In genomic region chr3:13041113-13041776, GRCh38 we compare ENCODE assay signal across 19 cellular contexts. TPM values are rescaled to one million over a fixed set of nuclear protein-coding genes. Genes with fewer than 3 reads are reported as not detected.
DNase-seq lines count a peak whose midpoint lies in the region; ATAC-seq and TF ChIP-seq lines count a peak whose summit lies in the region.
"Had no signal": no experiment of that assay in that cellular context is flagged by ENCODE, and none has a peak within 500 bp of the region (broad histone marks: within the 10 kb centered on the region; RNA-seq: fewer than 3 reads in every experiment).

No MANE protein-coding gene starts in this region.

- no peak overlapping the region for H3K4me3 ChIP-seq in heart right ventricle
- H3K4me3 ChIP-seq: cardiac muscle cell, left lung, thyroid gland had no signal

- DNase-seq in left ventricle myocardium superior (peak; percentile 25), heart right ventricle (no peak), naive B cell (no peak), NCI-H2171 treated with DMSO at 0.1 percent for 48 hours (lab: John Stamatoyannopoulos, UW) (no peak), NCI-H1436 (lab: John Stamatoyannopoulos, UW) (no peak)
- DNase-seq in central memory CD4-positive, alpha-beta T cell: no peak
- DNase-seq in activated T-cell treated with anti-CD3 and anti-CD28 coated beads, Interleukin-2, amount 50 U/mL, for 24 hours: no peak
- DNase-seq: activated CD4-positive, alpha-beta T cell treated with anti-CD3 and anti-CD28 coated beads for 1 hour; activated naive CD4-positive, alpha-beta T cell treated with Interleukin-2 at 50 U/mL for 16 hours; activated T-cell treated with anti-CD3 and anti-CD28 coated beads, Interleukin-2, amount 50 U/mL, for 1 hour; AML-193; amniotic stem cell; COR-L47; left lung; NCI-H1417; stimulated activated CD4-positive, alpha-beta T cell treated with anti-CD3 and anti-CD28 coated beads, Interleukin-2, amount 100 ng/mL, for 48 hours; thyroid gland had no signal

- 69 to 77% methylated on average over 26 of the region's 26 CpGs for WGBS in heart right ventricle, 2 donors

- H3K27ac ChIP-seq in heart right ventricle: no peak overlapping the region
- H3K27ac ChIP-seq: cardiac muscle cell, left lung, thyroid gland had no signal

- H3K36me3 ChIP-seq in heart right ventricle: no peaks in the 10 kb centered on the region
- H3K36me3 ChIP-seq: cardiac muscle cell, left lung, thyroid gland had no signal

- peaks cover 0 to 12% (median 3%) of the 10 kb centered on the region in 9 donors for H3K4me1 ChIP-seq in heart right ventricle
- H3K4me1 ChIP-seq: thyroid gland had no signal

- H3K4me3 Mint-ChIP-seq in brain: peak overlapping the region; percentile 69 to 83 (median 77)
- no peak overlapping the region for H3K4me3 Mint-ChIP-seq in naive B cell
- H3K4me3 Mint-ChIP-seq in activated T-cell treated with anti-CD3 and anti-CD28 coated beads, Interleukin-2, amount 50 U/mL, for 24 hours: no peak overlapping the region

- H3K27me3 ChIP-seq in heart right ventricle: no peaks in the 10 kb centered on the region
- H3K27me3 ChIP-seq: cardiac muscle cell, thyroid gland had no signal

- H3K9me3 ChIP-seq in heart right ventricle: no peaks in the 10 kb centered on the region
- H3K9me3 ChIP-seq: left lung, thyroid gland had no signal

- H3K36me3 Mint-ChIP-seq in brain (peaks cover 10% of the 10 kb centered on the region), naive B cell (no peaks in the 10 kb centered on the region)
- no peaks in the 10 kb centered on the region for H3K36me3 Mint-ChIP-seq in activated T-cell treated with anti-CD3 and anti-CD28 coated beads, Interleukin-2, amount 50 U/mL, for 24 hours (ENCODE audit: low read depth)

- H3K4me1 Mint-ChIP-seq in brain (peaks cover 88% of the 10 kb centered on the region), naive B cell (peaks cover 36 to 47% (median 45%) of the 10 kb centered on the region in 3 donors)
- H3K4me1 Mint-ChIP-seq in activated T-cell treated with anti-CD3 and anti-CD28 coated beads, Interleukin-2, amount 50 U/mL, for 24 hours (ENCODE audit: low read depth): peaks cover 19% of the 10 kb centered on the region

- H3K27ac Mint-ChIP-seq in brain (peak overlapping the region; percentile 87 to 97 (median 93)), naive B cell (peak overlapping the region in 4 of 6 donors; percentile 39 to 89 (median 62))
- H3K27ac Mint-ChIP-seq in activated T-cell treated with anti-CD3 and anti-CD28 coated beads, Interleukin-2, amount 50 U/mL, for 24 hours: no peak overlapping the region

- TF ChIP-seq CTCF in heart right ventricle (IDR thresholded peaks at IDR 0.05) (no peak), brain (conservative IDR thresholded peaks at IDR 0.05) (no peak)

- no peak for ATAC-seq in left ventricle myocardium superior
- no peak for ATAC-seq in heart right ventricle
- ATAC-seq in naive B cell (ENCODE audit: low read depth in 2 of 2): no peak

- H3K9me3 Mint-ChIP-seq in brain (peaks cover 0 to 3% (median 0%) of the 10 kb centered on the region in 5 experiments), naive B cell (no peaks in the 10 kb centered on the region)
- H3K9me3 Mint-ChIP-seq in activated T-cell treated with anti-CD3 and anti-CD28 coated beads, Interleukin-2, amount 50 U/mL, for 24 hours: no peaks in the 10 kb centered on the region

- intact Hi-C loops in left ventricle myocardium superior (cut with micrococcal nuclease): no loop called here
- intact Hi-C loops in heart right ventricle (cut with DNase I): no loop called here

- H3K27me3 Mint-ChIP-seq in brain (no peaks in the 10 kb centered on the region), naive B cell (no peaks in the 10 kb centered on the region)
- H3K27me3 Mint-ChIP-seq in activated T-cell treated with anti-CD3 and anti-CD28 coated beads, Interleukin-2, amount 50 U/mL, for 24 hours: no peaks in the 10 kb centered on the region

RNA-seq across cellular contexts. Expression of gene IQSEC1, which starts 32.0 kb away (rescaled TPM):
- total RNA-seq in left ventricle myocardium superior: 95.1 TPM
- total RNA-seq in heart right ventricle: 10 to 100 TPM; 55.9 to 73.9 (median 60.7) TPM
- polyA plus RNA-seq in heart right ventricle: 10 to 100 TPM; 13.1 to 29.7 TPM
- 34.7 TPM for polyA plus RNA-seq in brain (ENCODE audit: insufficient read depth, low read depth, low replicate concordance)
- polyA plus RNA-seq in naive B cell (ENCODE audit: low read depth in 6 of 6): 10 to 100 TPM; 14.6 to 73.4 (median 36.9) TPM

Comparison
In these comparisons a context has a peak if more than half of its experiments do, and no peak if none do; other contexts are left out.
1. H3K4me3 Mint-ChIP-seq: peak in brain (5 of 5); none in naive B cell (0 of 8) and activated T-cell treated with anti-CD3 and anti-CD28 coated beads, Interleukin-2, amount 50 U/mL, for 24 hours (single experiment).